ENCODE assay signal across 14 cellular contexts in genomic region chr1:70963374-70963773, GRCh38.
"Had no signal": no experiment of that assay in that cellular context is flagged by ENCODE, and none has a peak within 500 bp of the region (broad histone marks: within the 10 kb centered on the region; RNA-seq: fewer than 3 reads in every experiment).

No MANE protein-coding gene starts in this region.

- H3K4me3 ChIP-seq: gastrocnemius medialis, heart left ventricle had no signal

- H3K27me3 ChIP-seq: gastrocnemius medialis, heart left ventricle had no signal

- H3K9me3 ChIP-seq: gastrocnemius medialis had no signal

- DNase-seq: activated CD4-positive, alpha-beta T cell treated with anti-CD3 and anti-CD28 coated beads for 1 hour; activated CD4-positive, alpha-beta T cell treated with anti-CD3 and anti-CD28 coated beads, Interleukin-2, amount 50 U/mL, for 4 hours; activated naive CD4-positive, alpha-beta T cell treated with anti-CD3 and anti-CD28 coated beads for 36 hours; activated naive CD8-positive, alpha-beta T cell treated with anti-CD3 and anti-CD28 coated beads, Interleukin-2, amount 50 U/mL, for 24 hours; aorta; effector memory CD4-positive, alpha-beta T cell; gastrocnemius medialis; natural killer cell; stimulated activated CD4-positive, alpha-beta T cell treated with anti-CD3 and anti-CD28 coated beads, Interleukin-2, amount 100 ng/mL, for 48 hours; T-helper 2 cell had no signal

- ATAC-seq: activated naive CD8-positive, alpha-beta T cell treated with anti-CD3 and anti-CD28 coated beads, Interleukin-2, amount 50 U/mL, for 24 hours; activated T-helper 17 cell treated with anti-CD3 and anti-CD28 coated beads, Interleukin-2, amount 50 U/mL, for 72 hours; gastrocnemius medialis; heart left ventricle; natural killer cell; stimulated activated memory B cell treated with anti-CD40 and anti-IgM and Interleukin-4, amounts not matched to agents 10 μg/mL and 1 μg/mL and 100 μg/mL, for 72 hours had no signal

- H3K4me1 ChIP-seq: gastrocnemius medialis, heart left ventricle had no signal

- H3K36me3 ChIP-seq: gastrocnemius medialis, heart left ventricle had no signal

- H3K27ac ChIP-seq: epithelial cell of prostate, gastrocnemius medialis, heart left ventricle had no signal
